Comparison of ENCODE assay signal across 8 cellular contexts in the genomic region with DNA sequence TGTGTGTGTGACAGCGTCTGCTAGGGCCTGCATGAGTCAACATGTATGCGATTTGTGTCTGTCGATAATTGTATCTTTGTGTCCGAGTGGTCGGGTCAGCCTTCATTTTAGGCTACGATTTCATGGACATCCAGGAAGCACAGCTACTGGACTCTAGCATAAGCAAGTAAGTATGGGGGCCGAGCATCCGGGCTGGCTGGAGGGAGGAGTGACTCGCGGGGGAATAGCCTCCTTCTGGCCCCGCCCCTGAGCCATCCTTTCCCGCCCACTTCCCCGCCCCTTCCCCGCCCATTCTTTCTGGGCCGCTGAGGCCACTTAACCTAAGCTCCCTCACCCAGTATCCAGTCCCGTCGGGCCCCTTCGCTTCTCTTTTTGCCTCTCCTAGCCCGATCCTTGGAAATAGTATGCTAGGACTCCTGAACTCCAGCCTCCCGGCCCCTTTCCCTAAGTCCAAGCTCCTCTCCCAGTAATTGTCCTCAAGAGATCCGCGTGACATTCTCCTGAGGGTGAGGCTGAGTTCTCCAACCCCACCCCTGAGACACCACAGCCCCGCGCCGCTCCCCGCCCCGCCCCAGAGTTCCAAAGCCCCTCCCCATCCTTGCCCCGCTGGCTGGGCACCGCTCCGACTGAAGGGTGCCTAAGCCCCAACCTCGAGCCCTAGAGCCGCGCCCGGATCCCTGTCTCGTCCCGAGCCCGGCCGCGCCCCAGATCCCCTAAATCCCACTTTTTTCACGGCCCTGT. TPM values are rescaled to one million over a fixed set of nuclear protein-coding genes. Genes with fewer than 3 reads are reported as not detected.
A peak's percentile ranks its signal among the peaks of the same experiment; 100 is the strongest.
DNase-seq lines count a peak whose midpoint lies in the region; ATAC-seq and TF ChIP-seq lines count a peak whose summit lies in the region.

No MANE protein-coding gene starts in this region.

- peak overlapping the region; percentile 87 for H3K4me2 ChIP-seq in OCI-LY7 (ENCODE audit: low read length)

- H3K9me3 ChIP-seq in HUES6 (ENCODE audit: control insufficient read depth, insufficient read depth, low read depth, low read length), result no peaks in the 10 kb centered on the region
- no peaks in the 10 kb centered on the region for H3K9me3 ChIP-seq in OCI-LY7 (ENCODE audit: low read length)
- H3K9me3 ChIP-seq in mucosa of rectum (ENCODE audit: control insufficient read depth in 2 of 2, low read length in 2 of 2), result no peaks in the 10 kb centered on the region

- TF ChIP-seq CTCF in OCI-LY7 (conservative IDR thresholded peaks at IDR 0.05; ENCODE audit: low read length) (no peak), epithelial cell of proximal tubule (conservative IDR thresholded peaks at IDR 0.05; ENCODE audit: low read depth, low read length) (no peak)

- no peak for ATAC-seq in GM21390 (IDR thresholded peaks at IDR 0.05; ENCODE audit: unreplicated experiment)

- peak; percentile 44 for TF ChIP-seq POLR2A in GM15510 (IDR thresholded peaks at IDR 0.05; ENCODE audit: borderline replicate concordance, extremely low read depth, insufficient read length)

- H2AFZ ChIP-seq in OCI-LY7 (ENCODE audit: low read length), result peak overlapping the region; percentile 89

- H3K9me2 ChIP-seq in OCI-LY7 (ENCODE audit: insufficient read depth, low read length), result no peaks in the 10 kb centered on the region

- BruUV-seq in OCI-LY7 (replicated peaks; lab: Mats Ljungman, UMichigan), result no TSS peak

- DNase-seq in OCI-LY7 (ENCODE audit: low spot score) (peak; percentile 87), epithelial cell of proximal tubule (ENCODE audit: low read depth) (no peak)
- DNase-seq in activated T-cell treated with anti-CD3 and anti-CD28 coated beads, Interleukin-2, amount 50 U/mL, for 1 hour, result peak; percentile 79
- DNase-seq in stimulated activated CD8-positive, alpha-beta memory T cell treated with anti-CD3 and anti-CD28 coated beads, Interleukin-4, amount 100 ng/mL, for 4 hours (ENCODE audit: low read depth in 2 of 2, low spot score in 1 of 2), result peak; percentile 52 to 73

- no peaks in the 10 kb centered on the region for H3K79me2 ChIP-seq in OCI-LY7 (ENCODE audit: insufficient read depth, low read depth, low read length)

- CTCF ChIA-PET in OCI-LY7 (lab: Charles Lee; ENCODE audit: unreplicated experiment), result interaction anchor here (0.6 to 1.0 kb wide), 7 partner anchors 8 to 1319 kb away, joined by 3 to 22 read pairs (median 7); a partner anchor contains a TSS

- H3K4me3 ChIP-seq in HUES6 (ENCODE audit: low read depth, low read length), result peak overlapping the region; percentile 68
- H3K4me3 ChIP-seq in OCI-LY7 (ENCODE audit: low read depth, low read length, poor library complexity, severe bottlenecking), result peak overlapping the region; percentile 62
- H3K4me3 ChIP-seq in epithelial cell of proximal tubule (ENCODE audit: low read depth, low read length), result peak overlapping the region; percentile 80
- H3K4me3 ChIP-seq in mucosa of rectum (ENCODE audit: low read length in 2 of 2), result peak overlapping the region; percentile 73 to 81

- H3K36me3 ChIP-seq in HUES6 (ENCODE audit: control insufficient read depth, insufficient read depth, low read length) (no peaks in the 10 kb centered on the region), OCI-LY7 (ENCODE audit: insufficient read depth, low read length) (no peaks in the 10 kb centered on the region), mucosa of rectum (ENCODE audit: control insufficient read depth in 2 of 2, insufficient read depth in 2 of 2, low read length in 2 of 2) (peaks cover 5 to 8% of the 10 kb centered on the region in 2 donors)

- intact Hi-C loops in OCI-LY7 (cut with micrococcal nuclease; ENCODE audit: unreplicated experiment), result loop anchor here (2.0 kb wide), 1 partner anchor 43 kb away; a partner anchor contains a TSS

- peaks cover 27% of the 10 kb centered on the region for H3K4me1 ChIP-seq in HUES6 (ENCODE audit: control insufficient read depth, insufficient read depth, low read length)
- peaks cover 22% of the 10 kb centered on the region for H3K4me1 ChIP-seq in OCI-LY7 (ENCODE audit: insufficient read depth, low read length, poor library complexity, severe bottlenecking)
- H3K4me1 ChIP-seq in mucosa of rectum (ENCODE audit: control insufficient read depth in 2 of 2, insufficient read depth in 2 of 2, low read length in 2 of 2), result peaks cover 17 to 19% of the 10 kb centered on the region in 2 donors

- H3K9ac ChIP-seq in HUES6 (ENCODE audit: low read length), result no peak overlapping the region
- H3K9ac ChIP-seq in mucosa of rectum (ENCODE audit: low read depth in 1 of 2, low read length in 2 of 2), result peak overlapping the region; percentile 65 to 69

- peaks cover 20% of the 10 kb centered on the region for H3K27me3 ChIP-seq in HUES6 (ENCODE audit: control insufficient read depth, insufficient read depth, low read length)
- no peaks in the 10 kb centered on the region for H3K27me3 ChIP-seq in mucosa of rectum (ENCODE audit: control insufficient read depth in 2 of 2, insufficient read depth in 2 of 2, low read length in 2 of 2)

- H3K27ac ChIP-seq in HUES6 (ENCODE audit: low read depth, low read length) (no peak overlapping the region), OCI-LY7 (ENCODE audit: low read depth, low read length, poor library complexity, severe bottlenecking) (peak overlapping the region; percentile 5), mucosa of rectum (ENCODE audit: low read depth in 2 of 2, low read length in 2 of 2) (peak overlapping the region; percentile 87 to 95)

- no peaks in the 10 kb centered on the region for H4K20me1 ChIP-seq in OCI-LY7 (ENCODE audit: insufficient read depth, low read length)

- POLR2A ChIA-PET in OCI-LY7 (lab: Charles Lee), result interaction anchor here (0.6 to 0.7 kb wide), 4 partner anchors 31 to 352 kb away, joined by 3 to 5 read pairs (median 4); no protein-coding TSS in a partner anchor

RNA-seq across cellular contexts. Expression of a gene that starts 1.2 kb away (rescaled TPM):
- 5.9 and 10.0 TPM in 2 replicates for total RNA-seq in OCI-LY7 (2014; rRNA removed; shearing (Covaris generic))
- total RNA-seq in OCI-LY7 (2022) (8.0 and 11.3 TPM in 2 replicates), epithelial cell of proximal tubule (13.0 and 15.5 TPM in 2 replicates)

RNA-seq across cellular contexts. Expression of a gene that starts 9.1 kb away (rescaled TPM):
- not detected in 2 replicates for total RNA-seq in OCI-LY7 (2014; rRNA removed; shearing (Covaris generic))
- total RNA-seq in OCI-LY7 (2022) (not detected in 2 replicates), epithelial cell of proximal tubule (not detected in 2 replicates)

RNA-seq across cellular contexts. Expression of a gene that starts 17.6 kb away (rescaled TPM):
- 0.13 TPM in 1 of 2 replicates, not detected in the other for total RNA-seq in OCI-LY7 (2014; rRNA removed; shearing (Covaris generic))
- not detected in 2 replicates for total RNA-seq in OCI-LY7 (2022)
- not detected in 2 replicates for total RNA-seq in epithelial cell of proximal tubule

RNA-seq across cellular contexts. Expression of a gene that starts 23.7 kb away (rescaled TPM):
- total RNA-seq in OCI-LY7 (2014; rRNA removed; shearing (Covaris generic)), result 67.9 and 117 TPM in 2 replicates
- total RNA-seq in OCI-LY7 (2022) (81.7 and 91.6 TPM in 2 replicates), epithelial cell of proximal tubule (22.0 and 27.6 TPM in 2 replicates)

RNA-seq across cellular contexts. Expression of a gene that starts 26.9 kb away (rescaled TPM):
- total RNA-seq in OCI-LY7 (2014; rRNA removed; shearing (Covaris generic)), result 0.21 and 0.32 TPM in 2 replicates
- 0.22 and 0.25 TPM in 2 replicates for total RNA-seq in OCI-LY7 (2022)
- total RNA-seq in epithelial cell of proximal tubule, result 2.5 and 3.0 TPM in 2 replicates
